ENCODE assay signal across 1 cellular context in genomic region chr22:36352775-36353507, GRCh38.
TF ChIP-seq lines count a peak whose summit lies in the region.

No MANE protein-coding gene starts in this region.

TF ChIP-seq in HEK293, 187 proteins besides CTCF, POLR2A, EP300 and RAD21 (continued from another document and continues in another):
- TF ChIP-seq HIC1 (tag by site-specific recombination; IDR thresholded peaks at IDR 0.05), result no peak
- TF ChIP-seq ZNF311 (tag by site-specific recombination; IDR thresholded peaks at IDR 0.05; ENCODE audit: borderline replicate concordance), result no peak
- TF ChIP-seq ZNF621 (tag by site-specific recombination; IDR thresholded peaks at IDR 0.05), result no peak
- no peak for TF ChIP-seq ZNF239 (tag by site-specific recombination; IDR thresholded peaks at IDR 0.05)
- no peak for TF ChIP-seq ZNF777 (tag by site-specific recombination; IDR thresholded peaks at IDR 0.05; ENCODE audit: borderline replicate concordance)
- no peak for TF ChIP-seq ZNF555 (tag by site-specific recombination; conservative IDR thresholded peaks at IDR 0.05)
- TF ChIP-seq ZNF600 (tag by site-specific recombination; IDR thresholded peaks at IDR 0.05), result 0 out of 2 replicates have a peak, but pooled peaks have one; percentile 16
- no peak for TF ChIP-seq ZNF791 (tag by site-specific recombination; IDR thresholded peaks at IDR 0.05)
- no peak for TF ChIP-seq ZNF830 (tag by site-specific recombination; IDR thresholded peaks at IDR 0.05; ENCODE audit: low read depth)
- TF ChIP-seq ZNF548 (tag by site-specific recombination; IDR thresholded peaks at IDR 0.05), result no peak
- TF ChIP-seq ZNF423 (tag by site-specific recombination; IDR thresholded peaks at IDR 0.05), result no peak
- TF ChIP-seq ZNF48 (tag by site-specific recombination; IDR thresholded peaks at IDR 0.05), result no peak
- no peak for TF ChIP-seq ZNF670 (tag by site-specific recombination; IDR thresholded peaks at IDR 0.05; ENCODE audit: low read depth)
- peak; percentile 84 for TF ChIP-seq ZNF341 (tag by site-specific recombination; IDR thresholded peaks at IDR 0.05; ENCODE audit: low read depth)
- TF ChIP-seq ZNF157 (tag by site-specific recombination; IDR thresholded peaks at IDR 0.05), result no peak
- TF ChIP-seq, protein P1, sequence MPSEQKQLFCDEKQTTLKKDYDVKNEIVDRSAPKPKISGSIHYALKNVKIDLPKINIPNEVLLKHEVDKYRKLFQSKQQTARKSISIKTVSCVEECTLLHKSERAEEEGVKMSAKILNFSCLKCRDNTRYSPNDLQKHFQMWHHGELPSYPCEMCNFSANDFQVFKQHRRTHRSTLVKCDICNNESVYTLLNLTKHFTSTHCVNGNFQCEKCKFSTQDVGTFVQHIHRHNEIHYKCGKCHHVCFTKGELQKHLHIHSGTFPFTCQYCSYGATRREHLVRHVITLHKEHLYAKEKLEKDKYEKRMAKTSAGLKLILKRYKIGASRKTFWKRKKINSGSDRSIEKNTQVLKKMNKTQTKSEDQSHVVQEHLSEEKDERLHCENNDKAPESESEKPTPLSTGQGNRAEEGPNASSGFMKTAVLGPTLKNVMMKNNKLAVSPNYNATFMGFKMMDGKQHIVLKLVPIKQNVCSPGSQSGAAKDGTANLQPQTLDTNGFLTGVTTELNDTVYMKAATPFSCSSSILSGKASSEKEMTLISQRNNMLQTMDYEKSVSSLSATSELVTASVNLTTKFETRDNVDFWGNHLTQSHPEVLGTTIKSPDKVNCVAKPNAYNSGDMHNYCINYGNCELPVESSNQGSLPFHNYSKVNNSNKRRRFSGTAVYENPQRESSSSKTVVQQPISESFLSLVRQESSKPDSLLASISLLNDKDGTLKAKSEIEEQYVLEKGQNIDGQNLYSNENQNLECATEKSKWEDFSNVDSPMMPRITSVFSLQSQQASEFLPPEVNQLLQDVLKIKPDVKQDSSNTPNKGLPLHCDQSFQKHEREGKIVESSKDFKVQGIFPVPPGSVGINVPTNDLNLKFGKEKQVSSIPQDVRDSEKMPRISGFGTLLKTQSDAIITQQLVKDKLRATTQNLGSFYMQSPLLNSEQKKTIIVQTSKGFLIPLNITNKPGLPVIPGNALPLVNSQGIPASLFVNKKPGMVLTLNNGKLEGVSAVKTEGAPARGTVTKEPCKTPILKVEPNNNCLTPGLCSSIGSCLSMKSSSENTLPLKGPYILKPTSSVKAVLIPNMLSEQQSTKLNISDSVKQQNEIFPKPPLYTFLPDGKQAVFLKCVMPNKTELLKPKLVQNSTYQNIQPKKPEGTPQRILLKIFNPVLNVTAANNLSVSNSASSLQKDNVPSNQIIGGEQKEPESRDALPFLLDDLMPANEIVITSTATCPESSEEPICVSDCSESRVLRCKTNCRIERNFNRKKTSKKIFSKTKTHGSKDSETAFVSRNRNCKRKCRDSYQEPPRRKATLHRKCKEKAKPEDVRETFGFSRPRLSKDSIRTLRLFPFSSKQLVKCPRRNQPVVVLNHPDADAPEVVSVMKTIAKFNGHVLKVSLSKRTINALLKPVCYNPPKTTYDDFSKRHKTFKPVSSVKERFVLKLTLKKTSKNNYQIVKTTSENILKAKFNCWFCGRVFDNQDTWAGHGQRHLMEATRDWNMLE (tag by site-specific recombination; conservative IDR thresholded peaks at IDR 0.05; ENCODE audit: low read depth), result no peak
- TF ChIP-seq ZBTB17 (tag by site-specific recombination; IDR thresholded peaks at IDR 0.05), result peak; percentile 69
- no peak for TF ChIP-seq ZNF664 (tag by site-specific recombination; IDR thresholded peaks at IDR 0.05)
- no peak for TF ChIP-seq ZNF549 (tag by site-specific recombination; IDR thresholded peaks at IDR 0.05)
- TF ChIP-seq IKZF3 (tag by site-specific recombination; IDR thresholded peaks at IDR 0.05), result no peak
- 0 out of 2 replicates have a peak, but pooled peaks have one; percentile 4 for TF ChIP-seq OVOL3 (tag by site-specific recombination; IDR thresholded peaks at IDR 0.05)
- TF ChIP-seq ZNF112 (tag by site-specific recombination; IDR thresholded peaks at IDR 0.05), result no peak
- TF ChIP-seq ZNF184 (tag by site-specific recombination; IDR thresholded peaks at IDR 0.05), result no peak
- no peak for TF ChIP-seq ZNF175 (tag by site-specific recombination; IDR thresholded peaks at IDR 0.05)
- TF ChIP-seq, protein P2, sequence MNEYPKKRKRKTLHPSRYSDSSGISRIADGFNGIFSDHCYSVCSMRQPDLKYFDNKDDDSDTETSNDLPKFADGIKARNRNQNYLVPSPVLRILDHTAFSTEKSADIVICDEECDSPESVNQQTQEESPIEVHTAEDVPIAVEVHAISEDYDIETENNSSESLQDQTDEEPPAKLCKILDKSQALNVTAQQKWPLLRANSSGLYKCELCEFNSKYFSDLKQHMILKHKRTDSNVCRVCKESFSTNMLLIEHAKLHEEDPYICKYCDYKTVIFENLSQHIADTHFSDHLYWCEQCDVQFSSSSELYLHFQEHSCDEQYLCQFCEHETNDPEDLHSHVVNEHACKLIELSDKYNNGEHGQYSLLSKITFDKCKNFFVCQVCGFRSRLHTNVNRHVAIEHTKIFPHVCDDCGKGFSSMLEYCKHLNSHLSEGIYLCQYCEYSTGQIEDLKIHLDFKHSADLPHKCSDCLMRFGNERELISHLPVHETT (tag by site-specific recombination; IDR thresholded peaks at IDR 0.05), result no peak; the same call in 1 of the 2 replicates
- TF ChIP-seq, protein P3, sequence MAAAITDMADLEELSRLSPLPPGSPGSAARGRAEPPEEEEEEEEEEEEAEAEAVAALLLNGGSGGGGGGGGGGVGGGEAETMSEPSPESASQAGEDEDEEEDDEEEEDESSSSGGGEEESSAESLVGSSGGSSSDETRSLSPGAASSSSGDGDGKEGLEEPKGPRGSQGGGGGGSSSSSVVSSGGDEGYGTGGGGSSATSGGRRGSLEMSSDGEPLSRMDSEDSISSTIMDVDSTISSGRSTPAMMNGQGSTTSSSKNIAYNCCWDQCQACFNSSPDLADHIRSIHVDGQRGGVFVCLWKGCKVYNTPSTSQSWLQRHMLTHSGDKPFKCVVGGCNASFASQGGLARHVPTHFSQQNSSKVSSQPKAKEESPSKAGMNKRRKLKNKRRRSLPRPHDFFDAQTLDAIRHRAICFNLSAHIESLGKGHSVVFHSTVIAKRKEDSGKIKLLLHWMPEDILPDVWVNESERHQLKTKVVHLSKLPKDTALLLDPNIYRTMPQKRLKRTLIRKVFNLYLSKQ (tag by site-specific recombination; IDR thresholded peaks at IDR 0.05; ENCODE audit: borderline replicate concordance), result no peak
- TF ChIP-seq, protein P4, sequence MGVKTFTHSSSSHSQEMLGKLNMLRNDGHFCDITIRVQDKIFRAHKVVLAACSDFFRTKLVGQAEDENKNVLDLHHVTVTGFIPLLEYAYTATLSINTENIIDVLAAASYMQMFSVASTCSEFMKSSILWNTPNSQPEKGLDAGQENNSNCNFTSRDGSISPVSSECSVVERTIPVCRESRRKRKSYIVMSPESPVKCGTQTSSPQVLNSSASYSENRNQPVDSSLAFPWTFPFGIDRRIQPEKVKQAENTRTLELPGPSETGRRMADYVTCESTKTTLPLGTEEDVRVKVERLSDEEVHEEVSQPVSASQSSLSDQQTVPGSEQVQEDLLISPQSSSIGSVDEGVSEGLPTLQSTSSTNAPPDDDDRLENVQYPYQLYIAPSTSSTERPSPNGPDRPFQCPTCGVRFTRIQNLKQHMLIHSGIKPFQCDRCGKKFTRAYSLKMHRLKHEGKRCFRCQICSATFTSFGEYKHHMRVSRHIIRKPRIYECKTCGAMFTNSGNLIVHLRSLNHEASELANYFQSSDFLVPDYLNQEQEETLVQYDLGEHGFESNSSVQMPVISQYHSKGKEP (tag by site-specific recombination; IDR thresholded peaks at IDR 0.05), result no peak
- no peak for TF ChIP-seq PRDM6 (tag by site-specific recombination; IDR thresholded peaks at IDR 0.05)
- no peak for TF ChIP-seq ZNF792 (tag by site-specific recombination; IDR thresholded peaks at IDR 0.05)
- no peak for TF ChIP-seq ZBTB8A (tag by site-specific recombination; IDR thresholded peaks at IDR 0.05)
- TF ChIP-seq ZSCAN30 (tag by site-specific recombination; IDR thresholded peaks at IDR 0.05), result no peak
- TF ChIP-seq ZNF391 (tag by site-specific recombination; IDR thresholded peaks at IDR 0.05; ENCODE audit: borderline replicate concordance, low read depth), result no peak
- TF ChIP-seq SP7 (tag by site-specific recombination; IDR thresholded peaks at IDR 0.05), result peak; percentile 75
- TF ChIP-seq, protein P5, sequence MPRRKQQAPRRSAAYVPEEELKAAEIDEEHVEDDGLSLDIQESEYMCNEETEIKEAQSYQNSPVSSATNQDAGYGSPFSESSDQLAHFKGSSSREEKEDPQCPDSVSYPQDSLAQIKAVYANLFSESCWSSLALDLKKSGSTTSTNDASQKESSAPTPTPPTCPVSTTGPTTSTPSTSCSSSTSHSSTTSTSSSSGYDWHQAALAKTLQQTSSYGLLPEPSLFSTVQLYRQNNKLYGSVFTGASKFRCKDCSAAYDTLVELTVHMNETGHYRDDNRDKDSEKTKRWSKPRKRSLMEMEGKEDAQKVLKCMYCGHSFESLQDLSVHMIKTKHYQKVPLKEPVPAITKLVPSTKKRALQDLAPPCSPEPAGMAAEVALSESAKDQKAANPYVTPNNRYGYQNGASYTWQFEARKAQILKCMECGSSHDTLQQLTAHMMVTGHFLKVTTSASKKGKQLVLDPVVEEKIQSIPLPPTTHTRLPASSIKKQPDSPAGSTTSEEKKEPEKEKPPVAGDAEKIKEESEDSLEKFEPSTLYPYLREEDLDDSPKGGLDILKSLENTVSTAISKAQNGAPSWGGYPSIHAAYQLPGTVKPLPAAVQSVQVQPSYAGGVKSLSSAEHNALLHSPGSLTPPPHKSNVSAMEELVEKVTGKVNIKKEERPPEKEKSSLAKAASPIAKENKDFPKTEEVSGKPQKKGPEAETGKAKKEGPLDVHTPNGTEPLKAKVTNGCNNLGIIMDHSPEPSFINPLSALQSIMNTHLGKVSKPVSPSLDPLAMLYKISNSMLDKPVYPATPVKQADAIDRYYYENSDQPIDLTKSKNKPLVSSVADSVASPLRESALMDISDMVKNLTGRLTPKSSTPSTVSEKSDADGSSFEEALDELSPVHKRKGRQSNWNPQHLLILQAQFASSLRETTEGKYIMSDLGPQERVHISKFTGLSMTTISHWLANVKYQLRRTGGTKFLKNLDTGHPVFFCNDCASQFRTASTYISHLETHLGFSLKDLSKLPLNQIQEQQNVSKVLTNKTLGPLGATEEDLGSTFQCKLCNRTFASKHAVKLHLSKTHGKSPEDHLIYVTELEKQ (tag by site-specific recombination; IDR thresholded peaks at IDR 0.05; ENCODE audit: borderline replicate concordance), result no peak
- no peak for TF ChIP-seq BCL11A (tag by site-specific recombination; IDR thresholded peaks at IDR 0.05; ENCODE audit: low read depth)
- TF ChIP-seq ZBTB48 (tag by site-specific recombination; IDR thresholded peaks at IDR 0.05), result no peak
- no peak for TF ChIP-seq ZNF76 (tag by site-specific recombination; IDR thresholded peaks at IDR 0.05; ENCODE audit: borderline replicate concordance, low read depth)
- peak; percentile 48; the same call in 1 of the 2 replicates for TF ChIP-seq KLF17 (tag by site-specific recombination; IDR thresholded peaks at IDR 0.05)
- no peak for TF ChIP-seq ZBTB21 (tag by site-specific recombination; IDR thresholded peaks at IDR 0.05)
- TF ChIP-seq ZNF404 (tag by site-specific recombination; IDR thresholded peaks at IDR 0.05), result no peak
- no peak for TF ChIP-seq GLI4 (tag by site-specific recombination; IDR thresholded peaks at IDR 0.05)
- no peak for TF ChIP-seq ZNF626 (tag by site-specific recombination; IDR thresholded peaks at IDR 0.05)
- peak; percentile 72 for TF ChIP-seq KLF16 (tag by site-specific recombination; IDR thresholded peaks at IDR 0.05)
- no peak for TF ChIP-seq MZF1 (tag by site-specific recombination; IDR thresholded peaks at IDR 0.05; ENCODE audit: borderline replicate concordance)
- TF ChIP-seq MYNN (tag by site-specific recombination; IDR thresholded peaks at IDR 0.05; ENCODE audit: borderline replicate concordance), result no peak
- no peak for TF ChIP-seq PBX3 (CRISPR knock-in tag; IDR thresholded peaks at IDR 0.05)
- TF ChIP-seq ZNF37A (tag by site-specific recombination; IDR thresholded peaks at IDR 0.05), result no peak
- no peak for TF ChIP-seq ZBTB7A (tag by site-specific recombination; IDR thresholded peaks at IDR 0.05; ENCODE audit: low read depth)
